In the genomic region with DNA sequence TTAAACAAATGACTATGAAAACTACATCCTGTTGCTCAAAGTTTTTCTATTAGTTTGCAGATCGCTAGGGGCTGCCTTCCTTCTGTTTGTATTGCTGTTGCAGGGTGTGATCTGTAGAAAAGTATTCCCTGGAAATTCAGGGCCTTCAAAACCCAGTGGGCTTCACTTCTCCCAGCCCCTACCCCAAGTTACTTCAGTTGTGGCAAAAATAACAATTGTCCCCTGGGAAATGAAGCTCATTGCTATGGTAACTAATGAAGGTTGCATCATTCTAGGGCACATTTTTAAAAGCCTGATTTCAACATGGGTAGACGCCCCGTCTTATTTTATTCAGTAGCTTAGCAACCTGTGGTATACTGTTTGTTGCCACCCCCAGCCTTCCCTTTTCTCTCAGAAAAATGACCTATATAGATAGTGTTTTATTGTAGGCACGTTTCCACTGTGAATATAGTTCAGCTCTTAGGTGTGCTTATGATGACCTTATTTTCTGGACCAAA, we compare ENCODE assay signal across 8 cellular contexts.
DNase-seq lines count a peak whose midpoint lies in the region; ATAC-seq and TF ChIP-seq lines count a peak whose summit lies in the region.

No MANE protein-coding gene starts in this region.

- peaks cover 0 to 1% (median 0%) of the 10 kb centered on the region in 7 donors for H3K9me3 Mint-ChIP-seq in CD4-positive, CD25-positive, alpha-beta regulatory T cell
- H3K9me3 Mint-ChIP-seq in stimulated activated effector memory CD8-positive, alpha-beta T cell treated with anti-CD3 and anti-CD28 coated beads, Interleukin-12 subunit alpha, Interleukin-12 subunit beta, amount 100 ng/mL, for 72 hours: no peaks in the 10 kb centered on the region

- no peaks in the 10 kb centered on the region for H3K27me3 ChIP-seq in CD4-positive, CD25-positive, alpha-beta regulatory T cell (ENCODE audit: control insufficient read depth, insufficient read depth, low read length)

- peak overlapping the region; percentile 93 for H3K27ac ChIP-seq in CD4-positive, CD25-positive, alpha-beta regulatory T cell (ENCODE audit: insufficient read depth, low read length, poor library complexity, severe bottlenecking)

- H3K9me3 ChIP-seq in CD4-positive, CD25-positive, alpha-beta regulatory T cell (ENCODE audit: control insufficient read depth in 2 of 2, low read length in 2 of 2): no peaks in the 10 kb centered on the region

- peak; percentile 32 to 82 (median 62) for DNase-seq in CD4-positive, CD25-positive, alpha-beta regulatory T cell
- DNase-seq in T1000 (lab: John Stamatoyannopoulos, UW) (peak; percentile 12), fibroblast of pulmonary artery (ENCODE audit: low read depth) (peak; percentile 90), OCI-M2 (lab: John Stamatoyannopoulos, UW; ENCODE audit: unreplicated experiment) (no peak), ureter (ENCODE audit: low spot score) (no peak), G401 (ENCODE audit: low spot score) (no peak)
- DNase-seq in stimulated activated effector memory CD8-positive, alpha-beta T cell treated with anti-CD3 and anti-CD28 coated beads, Interleukin-12 subunit alpha, Interleukin-12 subunit beta, amount 100 ng/mL, for 72 hours (ENCODE audit: low spot score in 2 of 2): no peak

- peak overlapping the region; percentile 75 for H3K4me3 ChIP-seq in CD4-positive, CD25-positive, alpha-beta regulatory T cell (ENCODE audit: low read depth, low read length)
- H3K4me3 ChIP-seq in fibroblast of pulmonary artery (replicated peaks; ENCODE audit: low read depth, low read length): no peak overlapping the region

- no peak for TF ChIP-seq CTCF in fibroblast of pulmonary artery (IDR thresholded peaks at IDR 0.05; ENCODE audit: low read length, missing control alignments)

- H3K27me3 Mint-ChIP-seq in CD4-positive, CD25-positive, alpha-beta regulatory T cell: no peaks in the 10 kb centered on the region

- H3K4me3 Mint-ChIP-seq in CD4-positive, CD25-positive, alpha-beta regulatory T cell: peak overlapping the region; percentile 27 to 94 (median 70)
- H3K4me3 Mint-ChIP-seq in stimulated activated effector memory CD8-positive, alpha-beta T cell treated with anti-CD3 and anti-CD28 coated beads, Interleukin-12 subunit alpha, Interleukin-12 subunit beta, amount 100 ng/mL, for 72 hours: peak overlapping the region; percentile 45

- H3K36me3 ChIP-seq in CD4-positive, CD25-positive, alpha-beta regulatory T cell (ENCODE audit: control insufficient read depth, insufficient read depth, low read length): no peaks in the 10 kb centered on the region

- H3K4me1 Mint-ChIP-seq in CD4-positive, CD25-positive, alpha-beta regulatory T cell: peaks cover 40 to 56% (median 45%) of the 10 kb centered on the region in 4 donors
- peaks cover 40% of the 10 kb centered on the region for H3K4me1 Mint-ChIP-seq in stimulated activated effector memory CD8-positive, alpha-beta T cell treated with anti-CD3 and anti-CD28 coated beads, Interleukin-12 subunit alpha, Interleukin-12 subunit beta, amount 100 ng/mL, for 72 hours

- peaks cover 44% of the 10 kb centered on the region for H3K4me1 ChIP-seq in CD4-positive, CD25-positive, alpha-beta regulatory T cell (ENCODE audit: control insufficient read depth, insufficient read depth, low read length, poor library complexity, severe bottlenecking)

- ATAC-seq in CD4-positive, CD25-positive, alpha-beta regulatory T cell (ENCODE audit: low read depth in 2 of 2): peak; percentile 70
- ATAC-seq in HG02973 (IDR thresholded peaks at IDR 0.05; ENCODE audit: unreplicated experiment): peak; percentile 82
- ATAC-seq in stimulated activated effector memory CD8-positive, alpha-beta T cell treated with anti-CD3 and anti-CD28 coated beads, Interleukin-12 subunit alpha, Interleukin-12 subunit beta, amount 100 ng/mL, for 72 hours: peak; percentile 70

- peaks cover 4% of the 10 kb centered on the region for H3K36me3 Mint-ChIP-seq in CD4-positive, CD25-positive, alpha-beta regulatory T cell
- peaks cover 5% of the 10 kb centered on the region for H3K36me3 Mint-ChIP-seq in stimulated activated effector memory CD8-positive, alpha-beta T cell treated with anti-CD3 and anti-CD28 coated beads, Interleukin-12 subunit alpha, Interleukin-12 subunit beta, amount 100 ng/mL, for 72 hours

- H3K27ac Mint-ChIP-seq in CD4-positive, CD25-positive, alpha-beta regulatory T cell: peak overlapping the region; percentile 93 to 100 (median 99)
- peak overlapping the region; percentile 93 for H3K27ac Mint-ChIP-seq in stimulated activated effector memory CD8-positive, alpha-beta T cell treated with anti-CD3 and anti-CD28 coated beads, Interleukin-12 subunit alpha, Interleukin-12 subunit beta, amount 100 ng/mL, for 72 hours

- in situ Hi-C loops in G401 (cut with HindIII; ENCODE audit: low sequenced_read_pairs): no loop called here

Comparison
In these comparisons a context has a peak if more than half of its experiments do, and no peak if none do; other contexts are left out.
1. DNase-seq: peak in CD4-positive, CD25-positive, alpha-beta regulatory T cell (3 of 3), T1000 (single experiment) and fibroblast of pulmonary artery (single experiment); none in stimulated activated effector memory CD8-positive, alpha-beta T cell treated with anti-CD3 and anti-CD28 coated beads, Interleukin-12 subunit alpha, Interleukin-12 subunit beta, amount 100 ng/mL, for 72 hours (0 of 2), OCI-M2 (single experiment), ureter (single experiment) and G401 (single experiment).
2. Peak in every context shown above with its lines, with median percentiles within 50 percentile points of each other: ATAC-seq.